26 cellular contexts compared by ENCODE assay signal in the genomic region with DNA sequence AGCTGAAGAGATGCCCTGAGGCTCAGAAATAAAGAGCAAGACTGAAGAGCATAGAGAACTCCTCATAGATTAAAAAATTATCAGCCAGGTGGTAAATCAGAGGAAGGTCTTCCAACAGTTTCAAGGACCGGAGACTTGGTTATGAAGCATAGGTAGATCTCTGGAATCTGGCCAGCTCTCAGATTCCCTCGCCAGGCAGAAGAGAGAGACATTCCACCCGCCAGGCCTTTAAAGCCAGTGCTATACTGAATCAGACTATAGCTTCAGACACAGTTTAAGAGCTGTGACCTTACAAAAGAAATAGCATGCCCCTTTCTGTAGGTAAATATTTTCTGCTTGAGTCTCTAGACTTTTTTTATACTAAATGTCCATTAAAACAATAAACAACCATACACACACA.
A peak's percentile ranks its signal among the peaks of the same experiment; 100 is the strongest.
DNase-seq lines count a peak whose midpoint lies in the region; ATAC-seq and TF ChIP-seq lines count a peak whose summit lies in the region.
"Had no signal": no experiment of that assay in that cellular context is flagged by ENCODE, and none has a peak within 500 bp of the region (broad histone marks: within the 10 kb centered on the region; RNA-seq: fewer than 3 reads in every experiment).

No MANE protein-coding gene starts in this region.

- no peaks in the 10 kb centered on the region for H3K9me3 ChIP-seq in CD8-positive, alpha-beta memory T cell (ENCODE audit: low read length)
- no peaks in the 10 kb centered on the region for H3K9me3 ChIP-seq in naive thymus-derived CD4-positive, alpha-beta T cell (ENCODE audit: control insufficient read depth in 2 of 3, low read length in 3 of 3)
- H3K9me3 ChIP-seq in MM.1S (replicated peaks; ENCODE audit: insufficient read depth, low read length), result no peaks in the 10 kb centered on the region
- H3K9me3 ChIP-seq: SJCRH30 had no signal

- no peaks in the 10 kb centered on the region for H3K9me3 Mint-ChIP-seq in CD8-positive, alpha-beta memory T cell
- no peaks in the 10 kb centered on the region for H3K9me3 Mint-ChIP-seq in central memory CD8-positive, alpha-beta T cell
- no peaks in the 10 kb centered on the region for H3K9me3 Mint-ChIP-seq in naive thymus-derived CD4-positive, alpha-beta T cell
- no peaks in the 10 kb centered on the region for H3K9me3 Mint-ChIP-seq in activated CD4-positive, alpha-beta T cell treated with anti-CD3 and anti-CD28 coated beads, Interleukin-2, amount 10 ng/mL, durations not matched to agents 7 days and 5 days
- H3K9me3 Mint-ChIP-seq: activated naive CD4-positive, alpha-beta T cell treated with anti-CD3 and anti-CD28 coated beads for 36 hours; HFFc6 had no signal

- no peaks in the 10 kb centered on the region for H3K27me3 ChIP-seq in CD8-positive, alpha-beta memory T cell (ENCODE audit: insufficient read depth, low read length, poor library complexity, severe bottlenecking)
- no peaks in the 10 kb centered on the region for H3K27me3 ChIP-seq in naive thymus-derived CD4-positive, alpha-beta T cell (ENCODE audit: control insufficient read depth in 2 of 2, insufficient read depth in 2 of 2, low read length in 2 of 2)
- H3K27me3 ChIP-seq in MM.1S (replicated peaks; ENCODE audit: insufficient read depth, low read length), result no peaks in the 10 kb centered on the region
- H3K27me3 ChIP-seq: SJCRH30 had no signal

- H3K4me3 Mint-ChIP-seq in CD8-positive, alpha-beta memory T cell, result no peak overlapping the region
- H3K4me3 Mint-ChIP-seq in central memory CD8-positive, alpha-beta T cell, result no peak overlapping the region
- H3K4me3 Mint-ChIP-seq in naive thymus-derived CD4-positive, alpha-beta T cell, result no peak overlapping the region
- H3K4me3 Mint-ChIP-seq in activated CD4-positive, alpha-beta T cell treated with anti-CD3 and anti-CD28 coated beads, Interleukin-2, amount 10 ng/mL, durations not matched to agents 7 days and 5 days, result no peak overlapping the region
- H3K4me3 Mint-ChIP-seq: activated naive CD4-positive, alpha-beta T cell treated with anti-CD3 and anti-CD28 coated beads for 36 hours; HFFc6 had no signal

- DNase-seq in NCI-H1105 treated with DMSO at 0.1 percent for 48 hours (lab: John Stamatoyannopoulos, UW) (peak; percentile 2), NCI-H1105 (lab: John Stamatoyannopoulos, UW) (no peak), MM.1S (no peak)
- no peak for DNase-seq in CD8-positive, alpha-beta memory T cell
- DNase-seq in central memory CD8-positive, alpha-beta T cell (ENCODE audit: low spot score in 2 of 2), result no peak
- no peak for DNase-seq in naive thymus-derived CD4-positive, alpha-beta T cell
- no peak for DNase-seq in activated CD4-positive, alpha-beta T cell treated with anti-CD3 and anti-CD28 coated beads, Interleukin-2, amount 10 ng/mL, durations not matched to agents 7 days and 5 days
- DNase-seq: activated naive CD4-positive, alpha-beta T cell treated with anti-CD3 and anti-CD28 coated beads for 36 hours; cerebellar nuclear complex; erythroblast; foreskin fibroblast; HFFc6; Karpas-422; NCI-H1048; NCI-H2029 treated with DMSO at 0.1 percent for 48 hours; NK-92 treated with Interleukin-12 subunit alpha and Interleukin-12 subunit beta, amount 100 ng/mL, for 24 hours; nucleus accumbens; SJCRH30; stimulated activated CD4-positive, alpha-beta T cell treated with anti-CD3 and anti-CD28 coated beads, Interleukin-2, amount 100 ng/mL, for 24 hours; stimulated activated naive CD4-positive, alpha-beta T cell treated with Interleukin-2 at 50 U/mL for 16 hours; T-helper 1 cell had no signal

- no peaks in the 10 kb centered on the region for H3K4me1 ChIP-seq in CD8-positive, alpha-beta memory T cell (ENCODE audit: insufficient read depth, low read length)
- H3K4me1 ChIP-seq in naive thymus-derived CD4-positive, alpha-beta T cell (ENCODE audit: control insufficient read depth in 2 of 2, insufficient read depth in 2 of 2, low read length in 2 of 2), result no peaks in the 10 kb centered on the region
- H3K4me1 ChIP-seq in MM.1S (ENCODE audit: low read length), result no peaks in the 10 kb centered on the region
- H3K4me1 ChIP-seq: SJCRH30 had no signal

- no peak overlapping the region for H3K4me3 ChIP-seq in CD8-positive, alpha-beta memory T cell (ENCODE audit: low read length)
- no peak overlapping the region for H3K4me3 ChIP-seq in naive thymus-derived CD4-positive, alpha-beta T cell (ENCODE audit: low read length)
- H3K4me3 ChIP-seq in MM.1S (ENCODE audit: low read length), result no peak overlapping the region
- H3K4me3 ChIP-seq: SJCRH30, skin epidermis had no signal

- H4K20me1 ChIP-seq in MM.1S (ENCODE audit: insufficient read depth, low read length), result no peaks in the 10 kb centered on the region

- no peaks in the 10 kb centered on the region for H3K27me3 Mint-ChIP-seq in CD8-positive, alpha-beta memory T cell
- H3K27me3 Mint-ChIP-seq in central memory CD8-positive, alpha-beta T cell, result no peaks in the 10 kb centered on the region
- H3K27me3 Mint-ChIP-seq in naive thymus-derived CD4-positive, alpha-beta T cell, result no peaks in the 10 kb centered on the region
- H3K27me3 Mint-ChIP-seq in activated CD4-positive, alpha-beta T cell treated with anti-CD3 and anti-CD28 coated beads, Interleukin-2, amount 10 ng/mL, durations not matched to agents 7 days and 5 days, result no peaks in the 10 kb centered on the region

- no peaks in the 10 kb centered on the region for H3K9me2 ChIP-seq in MM.1S (replicated peaks; ENCODE audit: insufficient read depth, low read length)

- H3K4me1 Mint-ChIP-seq in CD8-positive, alpha-beta memory T cell, result peaks cover 28 to 45% (median 34%) of the 10 kb centered on the region in 3 donors
- peaks cover 47% of the 10 kb centered on the region for H3K4me1 Mint-ChIP-seq in central memory CD8-positive, alpha-beta T cell
- peaks cover 4 to 38% (median 23%) of the 10 kb centered on the region in 7 donors for H3K4me1 Mint-ChIP-seq in naive thymus-derived CD4-positive, alpha-beta T cell
- peaks cover 3% of the 10 kb centered on the region for H3K4me1 Mint-ChIP-seq in activated CD4-positive, alpha-beta T cell treated with anti-CD3 and anti-CD28 coated beads, Interleukin-2, amount 10 ng/mL, durations not matched to agents 7 days and 5 days

- no peaks in the 10 kb centered on the region for H3F3A ChIP-seq in MM.1S (ENCODE audit: insufficient read depth, low read length)

- H3K27ac ChIP-seq in CD8-positive, alpha-beta memory T cell (ENCODE audit: low read depth, low read length), result no peak overlapping the region
- no peak overlapping the region for H3K27ac ChIP-seq in naive thymus-derived CD4-positive, alpha-beta T cell (ENCODE audit: low read depth, low read length)
- H3K27ac ChIP-seq in MM.1S (ENCODE audit: low read length), result no peak overlapping the region
- H3K27ac ChIP-seq: 22Rv1, SJCRH30, skin epidermis, VCaP had no signal

- H3K27ac Mint-ChIP-seq in CD8-positive, alpha-beta memory T cell, result peak overlapping the region in 7 of 8 donors; percentile 36 to 76 (median 49)
- H3K27ac Mint-ChIP-seq in central memory CD8-positive, alpha-beta T cell (ENCODE audit: low read depth), result peak overlapping the region; percentile 37
- H3K27ac Mint-ChIP-seq in naive thymus-derived CD4-positive, alpha-beta T cell, result peak overlapping the region; percentile 3 to 78 (median 63)
- H3K27ac Mint-ChIP-seq in activated CD4-positive, alpha-beta T cell treated with anti-CD3 and anti-CD28 coated beads, Interleukin-2, amount 10 ng/mL, durations not matched to agents 7 days and 5 days, result no peak overlapping the region
- H3K27ac Mint-ChIP-seq: activated naive CD4-positive, alpha-beta T cell treated with anti-CD3 and anti-CD28 coated beads for 36 hours; HFFc6 had no signal

- no peak overlapping the region for H3K9ac ChIP-seq in MM.1S (ENCODE audit: low read length)

- ATAC-seq in central memory CD8-positive, alpha-beta T cell (replicated peaks; ENCODE audit: extremely low read depth, poor library complexity, severe bottlenecking), result no peak
- no peak for ATAC-seq in naive thymus-derived CD4-positive, alpha-beta T cell
- no peak for ATAC-seq in GM21786 (IDR thresholded peaks at IDR 0.05; ENCODE audit: unreplicated experiment)
- ATAC-seq: Panc1 had no signal

- intact Hi-C loops in naive thymus-derived CD4-positive, alpha-beta T cell (cut with micrococcal nuclease), result no loop called here

- no peak overlapping the region for H3K4me2 ChIP-seq in MM.1S (ENCODE audit: low read depth, low read length)

- no peak for TF ChIP-seq CTCF in MM.1S (IDR thresholded peaks at IDR 0.05; ENCODE audit: low read length)

- POLR2A ChIA-PET in CD8-positive, alpha-beta memory T cell (lab: Charles Lee), result no interaction called here
- POLR2A ChIA-PET in naive thymus-derived CD4-positive, alpha-beta T cell (lab: Charles Lee), result interaction anchor here (0.5 to 1.2 kb wide), 2 partner anchors 28 to 172 kb away, joined by 3 read pairs; no protein-coding TSS in a partner anchor
- POLR2A ChIA-PET in activated CD4-positive, alpha-beta T cell treated with anti-CD3 and anti-CD28 coated beads, Interleukin-2, amount 10 ng/mL, durations not matched to agents 7 days and 5 days (lab: Charles Lee), result no interaction called here

- CTCF ChIA-PET in CD8-positive, alpha-beta memory T cell (lab: Charles Lee), result no interaction called here
- CTCF ChIA-PET in naive thymus-derived CD4-positive, alpha-beta T cell (lab: Charles Lee), result interaction anchor here (1.1 kb wide), 1 partner anchor 62 kb away, joined by 3 read pairs; no protein-coding TSS in a partner anchor
- CTCF ChIA-PET in activated CD4-positive, alpha-beta T cell treated with anti-CD3 and anti-CD28 coated beads, Interleukin-2, amount 10 ng/mL, durations not matched to agents 7 days and 5 days (lab: Charles Lee), result interaction anchor here (0.6 kb wide), 1 partner anchor 13 kb away, joined by 3 read pairs; no protein-coding TSS in a partner anchor

- H3K36me3 Mint-ChIP-seq in CD8-positive, alpha-beta memory T cell, result peaks cover 3 to 67% (median 12%) of the 10 kb centered on the region in 3 donors
- peaks cover 30% of the 10 kb centered on the region for H3K36me3 Mint-ChIP-seq in central memory CD8-positive, alpha-beta T cell (ENCODE audit: insufficient read depth)
- peaks cover 3 to 39% (median 17%) of the 10 kb centered on the region in 5 donors for H3K36me3 Mint-ChIP-seq in naive thymus-derived CD4-positive, alpha-beta T cell
- peaks cover 37% of the 10 kb centered on the region for H3K36me3 Mint-ChIP-seq in activated CD4-positive, alpha-beta T cell treated with anti-CD3 and anti-CD28 coated beads, Interleukin-2, amount 10 ng/mL, durations not matched to agents 7 days and 5 days (ENCODE audit: low read depth)

- H2AFZ ChIP-seq in MM.1S (ENCODE audit: low read length), result no peak overlapping the region

- H3K79me2 ChIP-seq in MM.1S (ENCODE audit: low read length), result no peaks in the 10 kb centered on the region

- peaks cover 17% of the 10 kb centered on the region for H3K36me3 ChIP-seq in CD8-positive, alpha-beta memory T cell (ENCODE audit: insufficient read depth, low read length)
- H3K36me3 ChIP-seq in naive thymus-derived CD4-positive, alpha-beta T cell (ENCODE audit: control insufficient read depth in 2 of 3, insufficient read depth in 3 of 3, low read length in 3 of 3), result peaks cover 0 to 30% (median 10%) of the 10 kb centered on the region in 3 experiments
- no peaks in the 10 kb centered on the region for H3K36me3 ChIP-seq in MM.1S (replicated peaks; ENCODE audit: insufficient read depth, low read length)
